Comparison of ENCODE assay signal across 8 cellular contexts in genomic region chr11:130023204-130023603, GRCh38. TPM values are rescaled to one million over a fixed set of nuclear protein-coding genes. Genes with fewer than 3 reads are reported as not detected.
DNase-seq lines count a peak whose midpoint lies in the region; ATAC-seq and TF ChIP-seq lines count a peak whose summit lies in the region.

No MANE protein-coding gene starts in this region.

- H3K27ac Mint-ChIP-seq in activated CD8-positive, alpha-beta memory T cell treated with anti-CD3 and anti-CD28 coated beads, Interleukin-2, amount 10 ng/mL, durations not matched to agents 7 days and 5 days = no peak overlapping the region

- DNase-seq in NCI-H69 (lab: John Stamatoyannopoulos, UW) = peak; percentile 78
- DNase-seq in kidney glomerular epithelial cell (lab: John Stamatoyannopoulos, UW) = peak; percentile 89
- DNase-seq in NCI-H446 (lab: John Stamatoyannopoulos, UW) = no peak
- no peak for DNase-seq in left colon
- DNase-seq in adrenal gland = no peak
- DNase-seq in activated CD8-positive, alpha-beta memory T cell treated with anti-CD3 and anti-CD28 coated beads, Interleukin-2, amount 10 ng/mL, durations not matched to agents 7 days and 5 days = no peak

- intact Hi-C loops in left colon (cut with DNase I, micrococcal nuclease) = no loop called here
- intact Hi-C loops in adrenal gland (cut with DNase I) = no loop called here

- no peaks in the 10 kb centered on the region for H3K9me3 ChIP-seq in adrenal gland (replicated peaks in 1 of 3)

- TF ChIP-seq POLR2A in adrenal gland (IDR thresholded peaks at IDR 0.05) = no peak

- no peaks in the 10 kb centered on the region for H3K27me3 ChIP-seq in adrenal gland

- H3K36me3 ChIP-seq in adrenal gland (replicated peaks in 1 of 2) = no peaks in the 10 kb centered on the region

- 22 to 43% (median 28%) methylated on average over 2 of the region's 2 CpGs for WGBS in adrenal gland, 4 donors

- H3K4me3 ChIP-seq in adrenal gland = no peak overlapping the region

- no peak overlapping the region for H3K4me3 Mint-ChIP-seq in activated CD8-positive, alpha-beta memory T cell treated with anti-CD3 and anti-CD28 coated beads, Interleukin-2, amount 10 ng/mL, durations not matched to agents 7 days and 5 days

- no peaks in the 10 kb centered on the region for H3K36me3 Mint-ChIP-seq in activated CD8-positive, alpha-beta memory T cell treated with anti-CD3 and anti-CD28 coated beads, Interleukin-2, amount 10 ng/mL, durations not matched to agents 7 days and 5 days

- H3K27ac ChIP-seq in adrenal gland = no peak overlapping the region

- no peaks in the 10 kb centered on the region for H3K9me3 Mint-ChIP-seq in activated CD8-positive, alpha-beta memory T cell treated with anti-CD3 and anti-CD28 coated beads, Interleukin-2, amount 10 ng/mL, durations not matched to agents 7 days and 5 days (ENCODE audit: low read depth)

- no peaks in the 10 kb centered on the region for H3K4me1 ChIP-seq in adrenal gland (replicated peaks in 1 of 2)

- TF ChIP-seq CTCF in adrenal gland (IDR thresholded peaks at IDR 0.05) = no peak

- H3K4me1 Mint-ChIP-seq in activated CD8-positive, alpha-beta memory T cell treated with anti-CD3 and anti-CD28 coated beads, Interleukin-2, amount 10 ng/mL, durations not matched to agents 7 days and 5 days = no peaks in the 10 kb centered on the region

- H3K27me3 Mint-ChIP-seq in activated CD8-positive, alpha-beta memory T cell treated with anti-CD3 and anti-CD28 coated beads, Interleukin-2, amount 10 ng/mL, durations not matched to agents 7 days and 5 days = peaks cover 11% of the 10 kb centered on the region

- CTCF ChIA-PET in activated CD8-positive, alpha-beta memory T cell treated with anti-CD3 and anti-CD28 coated beads, Interleukin-2, amount 10 ng/mL, durations not matched to agents 7 days and 5 days (lab: Charles Lee) = no interaction called here

- ATAC-seq in GM18502 (IDR thresholded peaks at IDR 0.05; ENCODE audit: poor library complexity, unreplicated experiment) = peak; percentile 97
- ATAC-seq in HG02588 (IDR thresholded peaks at IDR 0.05; ENCODE audit: unreplicated experiment) = peak; percentile 98
- ATAC-seq in left colon = no peak
- ATAC-seq in activated CD8-positive, alpha-beta memory T cell treated with anti-CD3 and anti-CD28 coated beads, Interleukin-2, amount 10 ng/mL, durations not matched to agents 7 days and 5 days = no peak

RNA-seq across cellular contexts. Expression of gene PRDM10, which starts 20.6 kb away (rescaled TPM):
- total RNA-seq in left colon (10 to 100 TPM; 11.8 to 12.1 TPM), adrenal gland (10 to 100 TPM in 1 of 8 donors, 1 to 10 TPM in 7; 4.6 to 10.1 (median 7.8) TPM)
- 1 to 10 TPM; 2.3 to 4.0 (median 3.8) TPM for polyA plus RNA-seq in adrenal gland
- 10 to 100 TPM; 15.7 to 19.2 TPM for total RNA-seq in activated CD8-positive, alpha-beta memory T cell treated with anti-CD3 and anti-CD28 coated beads, Interleukin-2, amount 10 ng/mL, durations not matched to agents 7 days and 5 days

RNA-seq across cellular contexts. Expression of gene APLP2, which starts 46.5 kb away (rescaled TPM):
- 100 to 1,000 TPM; 349 to 496 TPM for total RNA-seq in left colon
- 100 to 1,000 TPM; 217 to 374 (median 307) TPM for total RNA-seq in adrenal gland
- polyA plus RNA-seq in adrenal gland = 100 to 1,000 TPM in 1 of 3 donors, 10 to 100 TPM in 2; 85.0 to 237 (median 95.6) TPM
- total RNA-seq in activated CD8-positive, alpha-beta memory T cell treated with anti-CD3 and anti-CD28 coated beads, Interleukin-2, amount 10 ng/mL, durations not matched to agents 7 days and 5 days = 10 to 100 TPM; 21.9 to 33.5 TPM

Comparison
In these comparisons a context has a peak if more than half of its experiments do, and no peak if none do; other contexts are left out.
1. ATAC-seq: peak in GM18502 (single experiment) and HG02588 (single experiment); none in left colon (single experiment) and activated CD8-positive, alpha-beta memory T cell treated with anti-CD3 and anti-CD28 coated beads, Interleukin-2, amount 10 ng/mL, durations not matched to agents 7 days and 5 days (single experiment).
2. DNase-seq: peak in NCI-H69 (single experiment) and kidney glomerular epithelial cell (single experiment); none in NCI-H446 (0 of 2), left colon (0 of 2), adrenal gland (0 of 7) and activated CD8-positive, alpha-beta memory T cell treated with anti-CD3 and anti-CD28 coated beads, Interleukin-2, amount 10 ng/mL, durations not matched to agents 7 days and 5 days (single experiment).
3. RNA of gene APLP2, which starts 46.5 kb away (total RNA-seq): 349 to 496 TPM in left colon and 217 to 374 TPM in adrenal gland; 21.9 to 33.5 TPM in activated CD8-positive, alpha-beta memory T cell treated with anti-CD3 and anti-CD28 coated beads, Interleukin-2, amount 10 ng/mL, durations not matched to agents 7 days and 5 days; every median in the first group is over 4 times any median in the second.